In the genomic region with DNA sequence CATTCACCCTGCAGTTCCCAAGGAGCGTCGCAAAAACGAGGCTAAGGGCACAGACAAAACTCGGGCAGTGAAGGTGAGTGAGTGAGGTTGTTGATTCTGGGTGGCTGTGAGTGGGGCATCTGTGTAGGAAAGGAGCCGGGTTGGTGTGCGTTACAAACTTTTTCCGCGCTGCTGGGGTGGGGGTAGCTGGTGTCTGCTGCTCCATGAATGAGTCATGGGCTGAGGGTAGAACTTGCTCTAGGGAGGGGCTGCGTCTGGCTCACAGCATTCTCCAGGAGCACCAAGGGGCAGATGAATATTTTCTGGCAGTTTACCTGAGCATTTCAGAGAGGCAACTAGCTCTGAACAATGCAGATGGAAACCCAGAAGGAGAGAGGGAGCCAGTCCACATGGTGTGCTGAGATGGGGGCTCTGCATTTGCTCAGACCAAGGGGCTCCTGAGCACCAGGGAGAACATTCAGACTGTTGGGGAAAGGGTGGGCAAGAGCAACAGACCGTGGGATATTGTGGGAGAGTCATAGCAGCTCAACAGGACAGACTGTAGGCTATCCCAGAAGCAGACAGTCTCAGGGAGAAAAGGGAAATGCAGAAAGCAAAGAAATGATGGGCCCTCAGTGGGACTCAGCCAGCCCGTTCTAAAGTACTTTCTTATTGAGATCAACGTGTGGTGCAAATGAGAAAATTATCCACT, we compare ENCODE assay signal across 9 cellular contexts. TPM values are rescaled to one million over a fixed set of nuclear protein-coding genes. Genes with fewer than 3 reads are reported as not detected.
DNase-seq lines count a peak whose midpoint lies in the region; ATAC-seq and TF ChIP-seq lines count a peak whose summit lies in the region.
"Had no signal": no experiment of that assay in that cellular context is flagged by ENCODE, and none has a peak within 500 bp of the region (broad histone marks: within the 10 kb centered on the region; RNA-seq: fewer than 3 reads in every experiment).

No MANE protein-coding gene starts in this region.

- peaks cover 31% of the 10 kb centered on the region for H3K4me1 Mint-ChIP-seq in chondrocyte (ENCODE audit: low read depth)

- peak overlapping the region; percentile 29 for H3K4me3 Mint-ChIP-seq in chondrocyte (ENCODE audit: unreplicated experiment)

- H3K79me2 ChIP-seq in osteoblast (ENCODE audit: insufficient read depth, low read length) = no peaks in the 10 kb centered on the region

- H3K27me3 ChIP-seq in osteoblast (ENCODE audit: insufficient read depth, low read length) = no peaks in the 10 kb centered on the region

- ATAC-seq in HG02884 (IDR thresholded peaks at IDR 0.05; ENCODE audit: unreplicated experiment) (no peak), GM19467 (IDR thresholded peaks at IDR 0.05; ENCODE audit: unreplicated experiment) (no peak), GM19035 (IDR thresholded peaks at IDR 0.05; ENCODE audit: unreplicated experiment) (no peak)

- H3K36me3 Mint-ChIP-seq in chondrocyte (ENCODE audit: low read depth) = no peaks in the 10 kb centered on the region

- peaks cover 28% of the 10 kb centered on the region for H3K4me1 ChIP-seq in osteoblast (ENCODE audit: insufficient read depth, low read length)

- peak overlapping the region; percentile 54 for H3K4me3 ChIP-seq in osteoblast (ENCODE audit: insufficient read depth, low read length)

- H2AFZ ChIP-seq in osteoblast (ENCODE audit: low read length) = peak overlapping the region; percentile 63

- H3K27ac ChIP-seq in osteoblast (ENCODE audit: low read depth, low read length) = peak overlapping the region; percentile 47

- peak overlapping the region; percentile 80 for H3K4me2 ChIP-seq in osteoblast (ENCODE audit: insufficient read depth, low read length)

- H3K36me3 ChIP-seq in osteoblast (ENCODE audit: insufficient read depth, low read length) = no peaks in the 10 kb centered on the region

- peak overlapping the region; percentile 87 for H3K27ac Mint-ChIP-seq in chondrocyte (ENCODE audit: unreplicated experiment)

- no peaks in the 10 kb centered on the region for H3K27me3 Mint-ChIP-seq in chondrocyte (ENCODE audit: low read depth)

- H4K20me1 ChIP-seq in osteoblast (ENCODE audit: insufficient read depth, low read length) = no peaks in the 10 kb centered on the region

- DNase-seq in AG20443 (ENCODE audit: low spot score) (peak; percentile 64), chondrocyte (ENCODE audit: low spot score) (no peak), osteoblast (ENCODE audit: insufficient read length, low spot score, missing footprints) (peak; percentile 65), KG1 (lab: John Stamatoyannopoulos, UW) (no peak)
- DNase-seq: NCI-H526 had no signal

- TF ChIP-seq RAD21 in Ishikawa (IDR thresholded peaks at IDR 0.05; ENCODE audit: low read depth) = no peak

- no peaks in the 10 kb centered on the region for H3K9me3 Mint-ChIP-seq in chondrocyte (ENCODE audit: low read depth)

- TF ChIP-seq CTCF in chondrocyte (IDR thresholded peaks at IDR 0.05) = no peak
- TF ChIP-seq CTCF in osteoblast (IDR thresholded peaks at IDR 0.05; ENCODE audit: extremely low read depth, low read depth, low read length) = no peak

- TF ChIP-seq EP300 in Ishikawa (IDR thresholded peaks at IDR 0.05; ENCODE audit: borderline replicate concordance) = no peak

- no peaks in the 10 kb centered on the region for H3K9me3 ChIP-seq in osteoblast (ENCODE audit: low read depth, low read length)

TF ChIP-seq in Ishikawa, 13 proteins besides CTCF, POLR2A, EP300 and RAD21:
- TF ChIP-seq TAF1 (IDR thresholded peaks at IDR 0.05; ENCODE audit: low read depth) (no peak), TCF12 (IDR thresholded peaks at IDR 0.05; ENCODE audit: low read depth) (peak; percentile 50), TEAD4 (IDR thresholded peaks at IDR 0.05) (no peak), NFIC (IDR thresholded peaks at IDR 0.05) (no peak), CEBPB (IDR thresholded peaks at IDR 0.05) (no peak), ZBTB7A (IDR thresholded peaks at IDR 0.05; ENCODE audit: low read depth) (peak; percentile 73; the same call in 1 of the 2 replicates), CREB1 (IDR thresholded peaks at IDR 0.05; ENCODE audit: low read depth) (no peak), FOXM1 (IDR thresholded peaks at IDR 0.05; ENCODE audit: borderline replicate concordance, low read depth) (no peak), YY1 (IDR thresholded peaks at IDR 0.05; ENCODE audit: low read depth) (no peak)
- TF ChIP-seq, protein P1, sequence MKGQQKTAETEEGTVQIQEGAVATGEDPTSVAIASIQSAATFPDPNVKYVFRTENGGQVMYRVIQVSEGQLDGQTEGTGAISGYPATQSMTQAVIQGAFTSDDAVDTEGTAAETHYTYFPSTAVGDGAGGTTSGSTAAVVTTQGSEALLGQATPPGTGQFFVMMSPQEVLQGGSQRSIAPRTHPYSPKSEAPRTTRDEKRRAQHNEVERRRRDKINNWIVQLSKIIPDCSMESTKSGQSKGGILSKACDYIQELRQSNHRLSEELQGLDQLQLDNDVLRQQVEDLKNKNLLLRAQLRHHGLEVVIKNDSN (IDR thresholded peaks at IDR 0.05) = no peak
- TF ChIP-seq, protein P2, sequence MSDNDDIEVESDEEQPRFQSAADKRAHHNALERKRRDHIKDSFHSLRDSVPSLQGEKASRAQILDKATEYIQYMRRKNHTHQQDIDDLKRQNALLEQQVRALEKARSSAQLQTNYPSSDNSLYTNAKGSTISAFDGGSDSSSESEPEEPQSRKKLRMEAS (IDR thresholded peaks at IDR 0.05) = no peak

RNA-seq across cellular contexts. Expression of gene NOBOX, which starts 18.8 kb away (rescaled TPM):
- total RNA-seq in chondrocyte (not detected in 3 replicates), osteoblast (not detected in 2 replicates)

RNA-seq across cellular contexts. Expression of gene ARHGEF5, which starts 29.5 kb away (rescaled TPM):
- total RNA-seq in chondrocyte = 2.6 to 7.3 TPM (median 7.2 TPM) in 3 replicates
- total RNA-seq in osteoblast = 4.7 and 8.5 TPM in 2 replicates

Comparison
In these comparisons a context has a peak if more than half of its experiments do, and no peak if none do; other contexts are left out.
1. DNase-seq: peak in AG20443 (single experiment) and osteoblast (single experiment); none in chondrocyte (single experiment) and KG1 (single experiment).